Comparison of ENCODE assay signal across 18 cellular contexts in genomic region chr3:43379343-43379742, GRCh38.
A peak's percentile ranks its signal among the peaks of the same experiment; 100 is the strongest.
DNase-seq lines count a peak whose midpoint lies in the region; ATAC-seq and TF ChIP-seq lines count a peak whose summit lies in the region.
"Had no signal": no experiment of that assay in that cellular context is flagged by ENCODE, and none has a peak within 500 bp of the region (broad histone marks: within the 10 kb centered on the region; RNA-seq: fewer than 3 reads in every experiment).

No MANE protein-coding gene starts in this region.

- peaks cover 3% of the 10 kb centered on the region for H3K9me3 Mint-ChIP-seq in activated CD8-positive, alpha-beta memory T cell treated with anti-CD3 and anti-CD28 coated beads, Interleukin-2, amount 10 ng/mL, durations not matched to agents 7 days and 5 days (ENCODE audit: low read depth)

- H3K4me3 ChIP-seq in esophagus squamous epithelium (no peak overlapping the region), muscle layer of colon (ENCODE audit: low read depth in 1 of 2, low read length in 2 of 2) (no peak overlapping the region), uterus (no peak overlapping the region), lower lobe of right lung (no peak overlapping the region)
- H3K4me3 ChIP-seq: SJSA1, skin epidermis had no signal

- CTCF ChIA-PET in activated CD8-positive, alpha-beta memory T cell treated with anti-CD3 and anti-CD28 coated beads, Interleukin-2, amount 10 ng/mL, durations not matched to agents 7 days and 5 days (lab: Charles Lee) = interaction anchor here (1.7 to 7.6 kb wide), 4 partner anchors 10 to 218 kb away, joined by 5 to 62 read pairs (median 14); no protein-coding TSS in a partner anchor

- TF ChIP-seq CTCF in esophagus squamous epithelium (IDR thresholded peaks at IDR 0.05) (no peak), uterus (IDR thresholded peaks at IDR 0.05) (no peak), lower lobe of right lung (IDR thresholded peaks at IDR 0.05) (no peak)

- H3K27ac Mint-ChIP-seq in activated CD8-positive, alpha-beta memory T cell treated with anti-CD3 and anti-CD28 coated beads, Interleukin-2, amount 10 ng/mL, durations not matched to agents 7 days and 5 days = no peak overlapping the region

- no peaks in the 10 kb centered on the region for H3K27me3 Mint-ChIP-seq in activated CD8-positive, alpha-beta memory T cell treated with anti-CD3 and anti-CD28 coated beads, Interleukin-2, amount 10 ng/mL, durations not matched to agents 7 days and 5 days
- H3K27me3 Mint-ChIP-seq: naive thymus-derived CD8-positive, alpha-beta T cell had no signal

- H3K36me3 Mint-ChIP-seq in activated CD8-positive, alpha-beta memory T cell treated with anti-CD3 and anti-CD28 coated beads, Interleukin-2, amount 10 ng/mL, durations not matched to agents 7 days and 5 days = peaks cover 3% of the 10 kb centered on the region
- H3K36me3 Mint-ChIP-seq: naive thymus-derived CD8-positive, alpha-beta T cell had no signal

- 62 to 68% methylated on average over 2 to 3 of the region's 3 CpGs for WGBS in esophagus squamous epithelium, 2 donors

- intact Hi-C loops in esophagus squamous epithelium (cut with DNase I) (loop anchor here (5.0 kb wide), 1 partner anchor 217 kb away; no protein-coding TSS in a partner anchor), uterus (cut with DNase I; ENCODE audit: low total_unique reads) (no loop called here), lower lobe of right lung (cut with DNase I) (no loop called here)

- no peak overlapping the region for H3K9ac ChIP-seq in muscle layer of colon (ENCODE audit: low read length)

- H3K27me3 ChIP-seq in esophagus squamous epithelium = no peaks in the 10 kb centered on the region
- no peaks in the 10 kb centered on the region for H3K27me3 ChIP-seq in muscle layer of colon (ENCODE audit: control insufficient read depth in 1 of 2, insufficient read depth in 2 of 2, low read length in 2 of 2)
- H3K27me3 ChIP-seq in uterus = no peaks in the 10 kb centered on the region
- H3K27me3 ChIP-seq in lower lobe of right lung (ENCODE audit: low read depth) = no peaks in the 10 kb centered on the region
- H3K27me3 ChIP-seq: SJSA1 had no signal

- peaks cover 0 to 15% (median 0%) of the 10 kb centered on the region in 3 donors for H3K4me1 ChIP-seq in esophagus squamous epithelium
- peaks cover 26% of the 10 kb centered on the region for H3K4me1 ChIP-seq in muscle layer of colon (ENCODE audit: insufficient read depth, low read length)
- peaks cover 4 to 10% of the 10 kb centered on the region in 2 donors for H3K4me1 ChIP-seq in uterus
- peaks cover 9% of the 10 kb centered on the region for H3K4me1 ChIP-seq in lower lobe of right lung
- H3K4me1 ChIP-seq: Caco-2, SJSA1 had no signal

- DNase-seq in activated CD8-positive, alpha-beta memory T cell treated with anti-CD3 and anti-CD28 coated beads for 24 hours = peak; percentile 21
- no peak for DNase-seq in activated CD8-positive, alpha-beta memory T cell treated with anti-CD3 and anti-CD28 coated beads, Interleukin-2, amount 10 ng/mL, durations not matched to agents 7 days and 5 days
- DNase-seq in esophagus squamous epithelium (lab: John Stamatoyannopoulos, UW) (no peak), uterus (peak; percentile 41 to 65), NCI-H146 treated with DMSO at 0.1 percent for 48 hours (lab: John Stamatoyannopoulos, UW; ENCODE audit: unreplicated experiment) (no peak), kidney tubule cell (ENCODE audit: low spot score) (no peak), lower lobe of right lung (no peak)
- DNase-seq: activated naive CD4-positive, alpha-beta T cell; Caco-2; erythroblast; HCEC 1CT; naive thymus-derived CD8-positive, alpha-beta T cell; NCI-H2081 treated with DMSO at 0.1 percent for 48 hours; NK-92 treated with Interleukin-12 subunit alpha and Interleukin-12 subunit beta, amount 100 ng/mL, for 24 hours had no signal

- ATAC-seq in activated CD8-positive, alpha-beta memory T cell treated with anti-CD3 and anti-CD28 coated beads, Interleukin-2, amount 10 ng/mL, durations not matched to agents 7 days and 5 days = no peak
- no peak for ATAC-seq in lower lobe of right lung
- ATAC-seq: naive thymus-derived CD8-positive, alpha-beta T cell had no signal

- TF ChIP-seq POLR2A in esophagus squamous epithelium (IDR thresholded peaks at IDR 0.05) (no peak), uterus (IDR thresholded peaks at IDR 0.05) (no peak)

- H3K9me3 ChIP-seq in esophagus squamous epithelium (no peaks in the 10 kb centered on the region), muscle layer of colon (ENCODE audit: low read length) (no peaks in the 10 kb centered on the region), uterus (peaks cover 0 to 5% of the 10 kb centered on the region in 2 donors), lower lobe of right lung (no peaks in the 10 kb centered on the region)
- H3K9me3 ChIP-seq: Caco-2, SJSA1 had no signal

- H3K27ac ChIP-seq in esophagus squamous epithelium = peak overlapping the region in 3 of 4 donors; percentile 58 to 68 (median 65)
- peak overlapping the region; percentile 47 for H3K27ac ChIP-seq in muscle layer of colon (ENCODE audit: low read depth, low read length)
- peak overlapping the region; percentile 50 to 76 for H3K27ac ChIP-seq in uterus
- H3K27ac ChIP-seq in lower lobe of right lung = no peak overlapping the region
- H3K27ac ChIP-seq: 22Rv1, SJSA1 had no signal

- peaks cover 11% of the 10 kb centered on the region for H3K4me1 Mint-ChIP-seq in activated CD8-positive, alpha-beta memory T cell treated with anti-CD3 and anti-CD28 coated beads, Interleukin-2, amount 10 ng/mL, durations not matched to agents 7 days and 5 days

- H3K36me3 ChIP-seq in esophagus squamous epithelium (no peaks in the 10 kb centered on the region), muscle layer of colon (ENCODE audit: insufficient read depth, low read length) (no peaks in the 10 kb centered on the region), uterus (no peaks in the 10 kb centered on the region), lower lobe of right lung (no peaks in the 10 kb centered on the region)
- H3K36me3 ChIP-seq: SJSA1 had no signal

- no peak overlapping the region for H3K4me3 Mint-ChIP-seq in activated CD8-positive, alpha-beta memory T cell treated with anti-CD3 and anti-CD28 coated beads, Interleukin-2, amount 10 ng/mL, durations not matched to agents 7 days and 5 days
- H3K4me3 Mint-ChIP-seq: naive thymus-derived CD8-positive, alpha-beta T cell had no signal

Comparison
In these comparisons a context has a peak if more than half of its experiments do, and no peak if none do; other contexts are left out.
1. DNase-seq: peak in activated CD8-positive, alpha-beta memory T cell treated with anti-CD3 and anti-CD28 coated beads for 24 hours (single experiment) and uterus (2 of 2); none in activated CD8-positive, alpha-beta memory T cell treated with anti-CD3 and anti-CD28 coated beads, Interleukin-2, amount 10 ng/mL, durations not matched to agents 7 days and 5 days (single experiment), esophagus squamous epithelium (single experiment), NCI-H146 treated with DMSO at 0.1 percent for 48 hours (single experiment), kidney tubule cell (single experiment) and lower lobe of right lung (single experiment).